In the genomic region with DNA sequence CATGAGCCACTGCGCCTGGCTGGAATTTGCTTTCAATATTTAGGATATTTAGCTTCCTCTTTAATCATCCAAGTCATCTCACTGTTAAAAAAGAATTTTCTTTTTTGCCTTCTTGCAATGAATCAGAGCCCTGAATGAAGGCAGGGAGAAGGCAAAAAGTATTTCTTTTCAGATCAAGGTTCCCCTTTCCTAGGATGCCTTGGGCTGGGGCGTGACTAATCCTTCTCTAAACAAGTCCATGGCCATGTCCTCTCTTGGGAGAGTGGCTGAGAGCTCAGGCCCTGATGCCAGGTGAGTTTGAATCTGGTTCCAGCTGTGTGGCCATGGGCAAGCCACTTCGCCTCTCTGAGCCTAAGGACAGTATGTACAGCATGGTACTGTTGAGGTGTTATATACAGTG, we compare ENCODE assay signal across 22 cellular contexts.
DNase-seq lines count a peak whose midpoint lies in the region; TF ChIP-seq lines count a peak whose summit lies in the region.
"Had no signal": no experiment of that assay in that cellular context is flagged by ENCODE, and none has a peak within 500 bp of the region (broad histone marks: within the 10 kb centered on the region; RNA-seq: fewer than 3 reads in every experiment).

No MANE protein-coding gene starts in this region.

- H4K91ac ChIP-seq in neuronal stem cell (ENCODE audit: low read depth, low read length, poor library complexity): no peak overlapping the region

- H3K27ac ChIP-seq in HEK293 (ENCODE audit: extremely low read depth, low read depth, low read length) (no peak overlapping the region), esophagus squamous epithelium (peak overlapping the region; percentile 16 to 90 (median 84)), neuronal stem cell (replicated peaks; ENCODE audit: low read length) (no peak overlapping the region)
- H3K27ac ChIP-seq: BLaER1, PC-9 had no signal

- H2AFZ ChIP-seq in neuronal stem cell (ENCODE audit: low read length): no peak overlapping the region
- H2AFZ ChIP-seq: PC-9 had no signal

- H3K27me3 ChIP-seq in esophagus squamous epithelium (no peaks in the 10 kb centered on the region), neuronal stem cell (ENCODE audit: control insufficient read depth in 3 of 3, insufficient read depth in 3 of 3, low read depth in 1 of 3, low read length in 3 of 3) (peaks cover 0 to 3% (median 0%) of the 10 kb centered on the region in 3 experiments)
- H3K27me3 ChIP-seq: BLaER1 had no signal

- no peak overlapping the region for H4K8ac ChIP-seq in neuronal stem cell (ENCODE audit: low read depth, low read length)

- WGBS in esophagus squamous epithelium, 2 donors: 50 to 56% methylated on average over 3 of the region's 3 CpGs
- no CpG with 5 or more reads among the region's 3 CpGs for WGBS in neuronal stem cell (ENCODE audit: extremely low coverage in 2 of 2, insufficient read length in 2 of 2, insufficient replicate concordance in 1 of 2), 2 donors

- H3K9me3 ChIP-seq in HEK293 (ENCODE audit: control insufficient read depth, insufficient read depth, low read depth, low read length) (no peaks in the 10 kb centered on the region), esophagus squamous epithelium (no peaks in the 10 kb centered on the region), neuronal stem cell (replicated peaks in 1 of 2; ENCODE audit: control insufficient read depth in 2 of 2, insufficient read depth in 1 of 2, low read depth in 1 of 2, low read length in 2 of 2) (no peaks in the 10 kb centered on the region)
- H3K9me3 ChIP-seq: BLaER1 had no signal

- TF ChIP-seq CTCF in HEK293 (tag by site-specific recombination; IDR thresholded peaks at IDR 0.05) (no peak), esophagus squamous epithelium (IDR thresholded peaks at IDR 0.05) (no peak)

- H3K4me3 ChIP-seq in HEK293 (ENCODE audit: low read depth, low read length): no peak overlapping the region
- no peak overlapping the region for H3K4me3 ChIP-seq in esophagus squamous epithelium
- no peak overlapping the region for H3K4me3 ChIP-seq in neuronal stem cell (ENCODE audit: low read length in 2 of 2)
- H3K4me3 ChIP-seq: BLaER1, coronary artery, PC-9 had no signal

- intact Hi-C loops in esophagus squamous epithelium (cut with DNase I): no loop called here

- H3K14ac ChIP-seq in neuronal stem cell (ENCODE audit: low read length): no peak overlapping the region

- no peak overlapping the region for H2AK5ac ChIP-seq in neuronal stem cell (ENCODE audit: low read depth, low read length)

- H2BK15ac ChIP-seq in neuronal stem cell (ENCODE audit: low read length): no peak overlapping the region

- H2BK5ac ChIP-seq in neuronal stem cell (ENCODE audit: low read length): no peak overlapping the region

- no peak overlapping the region for H3K23ac ChIP-seq in neuronal stem cell (ENCODE audit: low read depth, low read length, poor library complexity)

- POLR2A ChIA-PET in HEK293 (lab: Yijun Ruan, JAX): no interaction called here

- no peaks in the 10 kb centered on the region for H3K36me3 ChIP-seq in HEK293 (ENCODE audit: control insufficient read depth in 2 of 2, insufficient read depth in 1 of 2, low read length in 2 of 2)
- no peaks in the 10 kb centered on the region for H3K36me3 ChIP-seq in esophagus squamous epithelium
- no peaks in the 10 kb centered on the region for H3K36me3 ChIP-seq in neuronal stem cell (replicated peaks in 1 of 2; ENCODE audit: control insufficient read depth in 2 of 2, insufficient read depth in 2 of 2, low read length in 2 of 2)
- H3K36me3 ChIP-seq: BLaER1 had no signal

- peak overlapping the region; percentile 84 for H3K18ac ChIP-seq in neuronal stem cell (ENCODE audit: low read length)

- no peak overlapping the region for H2BK120ac ChIP-seq in neuronal stem cell (ENCODE audit: low read depth, low read length)

- CTCF ChIA-PET in HEK293 (lab: Yijun Ruan, JAX): interaction anchor here (0.6 kb wide), 1 partner anchor 27 kb away, joined by 4 read pairs; no protein-coding TSS in a partner anchor

- no peaks in the 10 kb centered on the region for H3K79me1 ChIP-seq in neuronal stem cell (ENCODE audit: low read depth, low read length)

- DNase-seq in Daoy (ENCODE audit: low read depth) (peak; percentile 23), esophagus squamous epithelium (lab: John Stamatoyannopoulos, UW) (no peak), neuronal stem cell (ENCODE audit: low spot score) (no peak), NCI-H1694 treated with DMSO at 0.1 percent for 48 hours (lab: John Stamatoyannopoulos, UW) (no peak), pons (ENCODE audit: low spot score) (no peak), OCI-M1 (lab: John Stamatoyannopoulos, UW) (no peak)
- DNase-seq in activated naive CD4-positive, alpha-beta T cell (lab: John Stamatoyannopoulos, UW): no peak
- DNase-seq: ACHN; activated CD4-positive, alpha-beta T cell treated with anti-CD3 and anti-CD28 coated beads, Interleukin-2, amount 50 U/mL, for 4 hours; COR-L47; effector memory CD8-positive, alpha-beta T cell; KBM-7; NCI-H1436; NCI-H510A; PC-9; SHP77 treated with DMSO at 0.1 percent for 48 hours; stimulated activated CD4-positive, alpha-beta T cell treated with anti-CD3 and anti-CD28 coated beads, Interleukin-2, amount 100 ng/mL, for 48 hours; SW 1271; T1000 had no signal

- H2BK12ac ChIP-seq in neuronal stem cell (ENCODE audit: low read length): no peak overlapping the region

- no peak overlapping the region for H3K4ac ChIP-seq in neuronal stem cell (ENCODE audit: low read length)

- peaks cover 6% of the 10 kb centered on the region for H3K4me1 ChIP-seq in HEK293 (ENCODE audit: control insufficient read depth, insufficient read depth, low read length)
- peaks cover 14 to 72% (median 44%) of the 10 kb centered on the region in 3 donors for H3K4me1 ChIP-seq in esophagus squamous epithelium
- H3K4me1 ChIP-seq in neuronal stem cell (ENCODE audit: control insufficient read depth in 2 of 2, insufficient read depth in 1 of 2, low read depth in 1 of 2, low read length in 2 of 2): peaks cover 16 to 21% of the 10 kb centered on the region in 2 donors

- no peak overlapping the region for H3K4me2 ChIP-seq in neuronal stem cell (ENCODE audit: insufficient read depth, low read length, poor library complexity, severe bottlenecking)
- H3K4me2 ChIP-seq: BLaER1, PC-9 had no signal

- no peak overlapping the region for H3K9ac ChIP-seq in neuronal stem cell (ENCODE audit: low read depth, low read length, poor library complexity)
- H3K9ac ChIP-seq: BLaER1 had no signal

- TF ChIP-seq POLR2A in esophagus squamous epithelium (IDR thresholded peaks at IDR 0.05): no peak

TF ChIP-seq in HEK293, 187 proteins besides CTCF, POLR2A, EP300 and RAD21:
- TF ChIP-seq PRDM10 (tag by site-specific recombination; IDR thresholded peaks at IDR 0.05): 0 out of 2 replicates have a peak, but pooled peaks have one; percentile 9
- TF ChIP-seq ZSCAN30 (tag by site-specific recombination; IDR thresholded peaks at IDR 0.05): no peak

Comparison
In these comparisons a context has a peak if more than half of its experiments do, and no peak if none do; other contexts are left out.
1. H3K27ac ChIP-seq: peak in esophagus squamous epithelium (4 of 4); none in HEK293 (single experiment) and neuronal stem cell (single experiment).